ENCODE assay signal across 1 cellular context in the genomic region with DNA sequence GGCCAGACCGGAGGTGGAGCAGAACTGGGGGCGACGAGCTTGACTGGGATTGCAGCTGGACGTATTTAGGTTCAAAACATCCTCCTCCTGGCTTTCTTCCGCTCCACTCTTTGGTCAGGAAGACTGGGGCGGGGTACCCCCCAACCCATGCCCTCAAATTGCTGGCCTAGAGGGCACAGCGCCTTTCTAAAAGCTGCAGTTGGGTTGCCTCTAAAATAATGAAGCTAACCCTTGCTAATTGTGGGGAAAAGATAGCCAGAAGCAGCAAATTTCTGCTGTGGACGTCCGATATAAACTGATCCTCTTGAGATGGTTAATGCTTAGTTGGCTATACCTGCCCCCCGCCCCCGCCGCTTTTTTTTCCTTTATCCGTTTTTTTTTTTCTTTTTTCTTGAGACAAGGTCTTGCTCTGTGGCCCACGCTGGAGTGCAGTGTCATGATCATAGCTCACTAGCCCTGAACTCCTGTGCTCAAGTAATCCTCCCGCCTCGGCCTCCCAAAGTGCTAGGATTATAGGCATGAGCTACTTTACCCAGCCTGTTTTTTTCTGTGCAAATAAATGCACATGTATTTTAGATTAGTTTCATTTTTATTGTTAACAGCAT.
TF ChIP-seq lines count a peak whose summit lies in the region.

No MANE protein-coding gene starts in this region.

TF ChIP-seq in HepG2, 621 proteins besides CTCF, POLR2A, EP300 and RAD21 (continued from another document):
- TF ChIP-seq SATB2 (CRISPR knock-in tag; IDR thresholded peaks at IDR 0.05) (0 out of 2 replicates have a peak, but pooled peaks have one; percentile 13), MEIS2 (CRISPR knock-in tag; IDR thresholded peaks at IDR 0.05) (no peak; the same call in 1 of the 2 replicates), ZNF781 (CRISPR knock-in tag; IDR thresholded peaks at IDR 0.05; ENCODE audit: borderline replicate concordance, not compliant biosample characterization) (peak; percentile 21)
